In the genomic region with DNA sequence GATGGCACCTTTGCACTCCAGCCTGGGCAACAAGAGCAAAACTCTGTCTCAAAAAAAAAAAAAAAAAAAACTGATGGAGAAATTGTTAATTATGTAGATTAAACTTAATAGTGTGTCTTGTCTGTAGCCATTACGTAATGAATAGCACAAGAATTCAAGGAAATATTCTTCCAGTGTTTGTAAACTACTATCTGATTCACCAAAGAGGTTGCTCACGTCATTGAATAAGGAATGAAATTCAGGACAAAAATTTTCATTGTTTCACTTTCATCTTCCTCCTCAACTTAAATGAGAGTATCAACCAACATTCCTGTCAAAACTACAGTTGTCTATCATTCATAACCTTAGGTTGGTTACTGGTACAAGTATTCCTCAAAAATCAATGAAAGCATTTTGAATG, we compare ENCODE assay signal across 19 cellular contexts. TPM values are rescaled to one million over a fixed set of nuclear protein-coding genes. Genes with fewer than 3 reads are reported as not detected.
DNase-seq lines count a peak whose midpoint lies in the region; ATAC-seq, FAIRE-seq and TF ChIP-seq lines count a peak whose summit lies in the region.
"Had no signal": no experiment of that assay in that cellular context is flagged by ENCODE, and none has a peak within 500 bp of the region (broad histone marks: within the 10 kb centered on the region; RNA-seq: fewer than 3 reads in every experiment).

No MANE protein-coding gene starts in this region.

- H3K4me3 Mint-ChIP-seq in MCF 10A (ENCODE audit: unreplicated experiment), result no peak overlapping the region

- H3K27me3 ChIP-seq in breast epithelium (no peaks in the 10 kb centered on the region), mammary epithelial cell (ENCODE audit: insufficient read depth, low read length) (no peaks in the 10 kb centered on the region), small intestine (ENCODE audit: control insufficient read depth in 2 of 2, insufficient read depth in 2 of 2, low read length in 2 of 2) (no peaks in the 10 kb centered on the region)

- no peaks in the 10 kb centered on the region for H3K79me2 ChIP-seq in mammary epithelial cell (ENCODE audit: insufficient read depth, low read length)

- H3K36me3 ChIP-seq in breast epithelium, result no peaks in the 10 kb centered on the region
- no peaks in the 10 kb centered on the region for H3K36me3 ChIP-seq in mammary epithelial cell (ENCODE audit: insufficient read depth, low read length)
- no peaks in the 10 kb centered on the region for H3K36me3 ChIP-seq in small intestine (ENCODE audit: control insufficient read depth in 2 of 2, insufficient read depth in 2 of 2, low read length in 2 of 2)

- no peak overlapping the region for H3K4me2 ChIP-seq in mammary epithelial cell (ENCODE audit: insufficient read depth, low read depth, low read length)

- POLR2A ChIA-PET in MCF 10A (lab: Yijun Ruan, JAX), result interaction anchor here (1.6 kb wide), 1 partner anchor 35 kb away, joined by 6 read pairs; no protein-coding TSS in a partner anchor

- in situ Hi-C loops in mammary epithelial cell (cut with MboI; ENCODE audit: low sequenced_read_pairs in 2 of 2), result loop anchor here (5.0 to 10.0 kb wide), 2 partner anchors 56 to 64 kb away; no protein-coding TSS in a partner anchor

- no peak overlapping the region for H2AFZ ChIP-seq in mammary epithelial cell (ENCODE audit: low read depth, low read length)

- ATAC-seq in left cardiac atrium, result no peak
- ATAC-seq: GM12878, HCT116, Panc1 had no signal

- H3K9me3 ChIP-seq in breast epithelium (no peaks in the 10 kb centered on the region), mammary epithelial cell (replicated peaks; ENCODE audit: insufficient read depth, low read length) (no peaks in the 10 kb centered on the region), small intestine (ENCODE audit: control insufficient read depth, low read depth) (no peaks in the 10 kb centered on the region)

- intact Hi-C loops in MCF 10A (cut with micrococcal nuclease), result no loop called here
- intact Hi-C loops in breast epithelium (cut with DNase I; ENCODE audit: low total_unique reads), result no loop called here
- intact Hi-C loops in mammary epithelial cell (cut with micrococcal nuclease), result no loop called here
- intact Hi-C loops in left cardiac atrium (cut with DNase I), result loop anchor here in 1 of 2 donors (10.0 kb wide), 1 partner anchor 56 kb away; no protein-coding TSS in a partner anchor

- no peak for TF ChIP-seq POLR2A in breast epithelium (IDR thresholded peaks at IDR 0.05)

- BruUV-seq in MCF 10A (replicated peaks; lab: Mats Ljungman, UMichigan), result no TSS peak
- no TSS peak for BruUV-seq in mammary epithelial cell (replicated peaks; lab: Mats Ljungman, UMichigan)

- H3K9ac ChIP-seq in mammary epithelial cell (ENCODE audit: insufficient read depth, low read length), result no peak overlapping the region

- no peaks in the 10 kb centered on the region for H3K9me3 Mint-ChIP-seq in MCF 10A (ENCODE audit: unreplicated experiment)

- TF ChIP-seq CTCF in MCF 10A (IDR thresholded peaks at IDR 0.05; ENCODE audit: unreplicated experiment) (no peak), breast epithelium (IDR thresholded peaks at IDR 0.05) (no peak), mammary epithelial cell (conservative IDR thresholded peaks at IDR 0.05 in 1 of 2, IDR thresholded peaks at IDR 0.05 in 1 of 2; ENCODE audit: extremely low read depth in 1 of 2, insufficient read depth in 1 of 2, low read depth in 1 of 2, low read length in 2 of 2) (no peak), fibroblast of mammary gland (conservative IDR thresholded peaks at IDR 0.05; ENCODE audit: control insufficient read depth, insufficient read depth, low read depth, low read length) (no peak)

- dilution Hi-C loops in mammary epithelial cell (cut with HindIII; ENCODE audit: low sequenced_read_pairs), result loop anchor here (5.0 kb wide), 2 partner anchors 46 to 54 kb away; no protein-coding TSS in a partner anchor

- H3K27me3 Mint-ChIP-seq in MCF 10A (ENCODE audit: insufficient read depth, unreplicated experiment), result no peaks in the 10 kb centered on the region

- DNase-seq in MCF 10A (ENCODE audit: unreplicated experiment) (peak; percentile 8), breast epithelium (ENCODE audit: low spot score in 2 of 2) (no peak), mammary epithelial cell (peak; percentile 54), fibroblast of mammary gland (ENCODE audit: low read depth) (peak; percentile 29), superior temporal gyrus (ENCODE audit: extremely low spot score) (peak; percentile 49), HuH-7 (ENCODE audit: low spot score) (no peak), left cardiac atrium (no peak), small intestine (no peak)
- DNase-seq: NCI-H2029, NCI-H2171 treated with DMSO at 0.1 percent for 48 hours, NCI-H774, SHP77 treated with DMSO at 0.1 percent for 48 hours had no signal

- no peaks in the 10 kb centered on the region for H3K4me1 ChIP-seq in breast epithelium
- peaks cover 21% of the 10 kb centered on the region for H3K4me1 ChIP-seq in mammary epithelial cell (ENCODE audit: insufficient read depth, low read length)
- no peaks in the 10 kb centered on the region for H3K4me1 ChIP-seq in small intestine (ENCODE audit: control insufficient read depth in 2 of 2, insufficient read depth in 1 of 2, low read depth in 1 of 2, low read length in 1 of 2)

- no peaks in the 10 kb centered on the region for H4K20me1 ChIP-seq in mammary epithelial cell (ENCODE audit: insufficient read depth, low read length)

- H3K27ac Mint-ChIP-seq in MCF 10A (ENCODE audit: low read depth, unreplicated experiment), result no peak overlapping the region

- H3K36me3 Mint-ChIP-seq in MCF 10A (ENCODE audit: insufficient read depth, unreplicated experiment), result no peaks in the 10 kb centered on the region

- CTCF ChIA-PET in MCF 10A (lab: Yijun Ruan, JAX), result interaction anchor here (0.6 to 15.1 kb wide), 6 partner anchors 10 to 67 kb away, joined by 3 to 287 read pairs (median 4); no protein-coding TSS in a partner anchor
- CTCF ChIA-PET in mammary epithelial cell (lab: Charles Lee; ENCODE audit: low non-redundant PET), result no interaction called here

- no peak overlapping the region for H3K4me3 ChIP-seq in breast epithelium
- no peak overlapping the region for H3K4me3 ChIP-seq in mammary epithelial cell (replicated peaks in 1 of 3; ENCODE audit: insufficient read depth in 1 of 3, low read depth in 2 of 3, low read length in 3 of 3)
- H3K4me3 ChIP-seq in fibroblast of mammary gland (ENCODE audit: control insufficient read depth, low read depth, low read length), result no peak overlapping the region
- no peak overlapping the region for H3K4me3 ChIP-seq in small intestine (ENCODE audit: low read depth in 1 of 2, low read length in 2 of 2)
- H3K4me3 ChIP-seq: GM12878 had no signal

- H3K4me1 Mint-ChIP-seq in MCF 10A (ENCODE audit: insufficient read depth, unreplicated experiment), result peaks cover 6% of the 10 kb centered on the region

- H3K27ac ChIP-seq in breast epithelium (no peak overlapping the region), mammary epithelial cell (ENCODE audit: insufficient read depth, low read depth, low read length) (peak overlapping the region; percentile 14), small intestine (ENCODE audit: low read depth in 1 of 2, low read length in 1 of 2) (no peak overlapping the region)
- H3K27ac ChIP-seq: 22Rv1, C4-2B had no signal

- no peak for FAIRE-seq in small intestine (lab: Jason Lieb, UNC)
- FAIRE-seq: GM12878, HTR-8/SVneo had no signal

- WGBS in mammary epithelial cell (ENCODE audit: low coverage, missing lambda C conversion rate), result 58% methylated on average over 2 of the region's 2 CpGs
- WGBS in small intestine, 3 donors, result 59 to 74% (median 72%) methylated on average over 2 of the region's 2 CpGs

RNA-seq across cellular contexts. Expression of a gene that starts 30.7 kb away (rescaled TPM):
- total RNA-seq in MCF 10A (2022) (24.0 and 24.8 TPM in 2 replicates), breast epithelium (10 to 100 TPM; 31.5 to 71.1 (median 42.3) TPM), mammary epithelial cell (100 to 1,000 TPM in 1 of 2 donors, 10 to 100 TPM in 1; 62.3 to 102 TPM), left cardiac atrium (100 to 1,000 TPM; 179 to 190 TPM)
- polyA plus RNA-seq in mammary epithelial cell (17.8 TPM), small intestine (10 to 100 TPM; 42.9 to 66.9 (median 61.9) TPM)
- 131 TPM for polyA minus RNA-seq in mammary epithelial cell

RNA-seq across cellular contexts. Expression of a gene that starts 35.8 kb away (rescaled TPM):
- total RNA-seq in MCF 10A (2022) (not detected in 2 replicates), breast epithelium (not detected), mammary epithelial cell (not detected), left cardiac atrium (not detected)
- polyA plus RNA-seq in mammary epithelial cell (not detected), small intestine (not detected)
- polyA minus RNA-seq in mammary epithelial cell, result not detected
- total RNA-seq: GM12878, NCI-H460 had no signal
- polyA plus RNA-seq: GM12878 had no signal

Comparison
In these comparisons a context has a peak if more than half of its experiments do, and no peak if none do; other contexts are left out.
1. DNase-seq: peak in MCF 10A (single experiment), mammary epithelial cell (single experiment), fibroblast of mammary gland (single experiment) and superior temporal gyrus (single experiment); none in breast epithelium (0 of 2), HuH-7 (single experiment), left cardiac atrium (single experiment) and small intestine (single experiment).